1 cellular context compared by ENCODE assay signal in genomic region chr1:99852648-99853047, GRCh38.
TF ChIP-seq lines count a peak whose summit lies in the region.

No MANE protein-coding gene starts in this region.

TF ChIP-seq in GM12878, 131 proteins besides CTCF, POLR2A, EP300 and RAD21:
- TF ChIP-seq BACH1 (IDR thresholded peaks at IDR 0.05; ENCODE audit: borderline replicate concordance) (no peak), PRDM15 (CRISPR knock-in tag; IDR thresholded peaks at IDR 0.05) (no peak), CBFB (IDR thresholded peaks at IDR 0.05; ENCODE audit: low read depth) (no peak), CUX1 (IDR thresholded peaks at IDR 0.05; ENCODE audit: insufficient replicate concordance, low read depth, low read length) (no peak), YY1 (IDR thresholded peaks at IDR 0.05; ENCODE audit: low read depth, low read length) (no peak), CREB1 (IDR thresholded peaks at IDR 0.05; ENCODE audit: low read depth) (no peak), WRNIP1 (IDR thresholded peaks at IDR 0.05; ENCODE audit: borderline replicate concordance, low read depth, low read length) (no peak), SPI1 (IDR thresholded peaks at IDR 0.05; ENCODE audit: borderline replicate concordance, insufficient read depth, low read depth, low read length) (no peak), LARP7 (IDR thresholded peaks at IDR 0.05) (no peak), MLLT1 (IDR thresholded peaks at IDR 0.05) (no peak)
